Comparison of ENCODE assay signal across 13 cellular contexts in genomic region chrX:153779891-153780677, GRCh38. TPM values are rescaled to one million over a fixed set of nuclear protein-coding genes. Genes with fewer than 3 reads are reported as not detected.
DNase-seq lines count a peak whose midpoint lies in the region; ATAC-seq and TF ChIP-seq lines count a peak whose summit lies in the region.
"Had no signal": no experiment of that assay in that cellular context is flagged by ENCODE, and none has a peak within 500 bp of the region (broad histone marks: within the 10 kb centered on the region; RNA-seq: fewer than 3 reads in every experiment).

No MANE protein-coding gene starts in this region.

- TF ChIP-seq EP300 in transverse colon (IDR thresholded peaks at IDR 0.05; ENCODE audit: low read depth), result no peak

- peaks cover 4 to 21% (median 11%) of the 10 kb centered on the region in 4 donors for H3K4me1 ChIP-seq in transverse colon

- TF ChIP-seq POLR2A in transverse colon (IDR thresholded peaks at IDR 0.05), result no peak

- in situ Hi-C loops in transverse colon (cut with MboI; ENCODE audit: low pct_ligation_motif_present in 1 of 4, low pct_unique_long_range_greater_than_20kb in 1 of 4, low sequenced_read_pairs in 3 of 4), result loop anchor here in 1 of 4 donors (25.0 kb wide), 1 partner anchor 157 kb away; the partner anchor contains the start of genes ARHGAP4, NAA10 and RENBP

- peak overlapping the region; percentile 16 for H3K27ac ChIP-seq in angular gyrus (ENCODE audit: low read depth, low read length)
- H3K27ac ChIP-seq in transverse colon, result peak overlapping the region; percentile 64 to 80 (median 79)

- ATAC-seq in Right ventricle myocardium superior (ENCODE audit: poor library complexity), result peak; percentile 3
- no peak for ATAC-seq in left cardiac atrium
- no peak for ATAC-seq in GM21717 (IDR thresholded peaks at IDR 0.05; ENCODE audit: unreplicated experiment)
- ATAC-seq in GM18502 (IDR thresholded peaks at IDR 0.05; ENCODE audit: poor library complexity, unreplicated experiment), result no peak

- peaks cover 3% of the 10 kb centered on the region for H3K27me3 ChIP-seq in transverse colon

- no peak overlapping the region for H3K4me3 ChIP-seq in transverse colon

- intact Hi-C loops in Right ventricle myocardium superior (cut with DNase I) (no loop called here), left cardiac atrium (cut with DNase I) (no loop called here), transverse colon (cut with DNase I; ENCODE audit: low total_unique reads) (no loop called here)

- DNase-seq in Right ventricle myocardium superior, result no peak
- DNase-seq in left cardiac atrium, result no peak
- DNase-seq in myocyte (ENCODE audit: low read depth), result peak; percentile 57
- DNase-seq in transverse colon, result no peak
- no peak for DNase-seq in anterior cingulate cortex (lab: John Stamatoyannopoulos, UW)
- DNase-seq: activated CD4-positive, alpha-beta T cell treated with anti-CD3 and anti-CD28 coated beads, Interleukin-2, amount 50 U/mL, for 1 hour; occipital lobe; stimulated activated CD8-positive, alpha-beta memory T cell treated with anti-CD3 and anti-CD28 coated beads, Interleukin-4, amount 100 ng/mL, for 48 hours; T-cell had no signal

- 73% methylated on average over 15 of the region's 18 CpGs; no CpG with 5 or more reads in 1 of the 2 donors for WGBS in transverse colon (ENCODE audit: low coverage in 1 of 2), 2 donors

- TF ChIP-seq CTCF in transverse colon (IDR thresholded peaks at IDR 0.05), result no peak

- H3K9me3 ChIP-seq in transverse colon, result no peaks in the 10 kb centered on the region

- no peaks in the 10 kb centered on the region for H3K36me3 ChIP-seq in transverse colon

RNA-seq across cellular contexts. Expression of gene SRPK3, which starts 0.8 kb away (rescaled TPM):
- total RNA-seq in Right ventricle myocardium superior (38.0 TPM), left cardiac atrium (10 to 100 TPM; 24.1 to 25.8 TPM), myocyte (252 and 340 TPM in 2 replicates), transverse colon (1 to 10 TPM in 2 of 4 donors, under 1 TPM in 2; 0.64 to 3.8 (median 1.3) TPM)
- 62.2 TPM for polyA plus RNA-seq in myocyte (2012)
- total RNA-seq: T-cell had no signal
- polyA plus RNA-seq: liver had no signal

RNA-seq across cellular contexts. Expression of gene IDH3G, which starts 14.1 kb away (rescaled TPM):
- total RNA-seq in Right ventricle myocardium superior (76.9 TPM), left cardiac atrium (10 to 100 TPM; 56.4 to 68.4 TPM), myocyte (92.7 and 104 TPM in 2 replicates), transverse colon (100 to 1,000 TPM in 2 of 4 donors, 10 to 100 TPM in 2; 77.5 to 203 (median 117) TPM)
- 82.1 TPM for polyA plus RNA-seq in myocyte (2012)

RNA-seq across cellular contexts. Expression of gene SSR4, which starts 14.4 kb away (rescaled TPM):
- total RNA-seq in Right ventricle myocardium superior (129 TPM), left cardiac atrium (100 to 1,000 TPM; 180 to 183 TPM), myocyte (155 and 228 TPM in 2 replicates), transverse colon (100 to 1,000 TPM in 2 of 4 donors, 10 to 100 TPM in 2; 16.1 to 165 (median 95.8) TPM)
- 408 TPM for polyA plus RNA-seq in myocyte (2012)

RNA-seq across cellular contexts. Expression of gene PLXNB3, which starts 16.0 kb away (rescaled TPM):
- total RNA-seq in Right ventricle myocardium superior (1.5 TPM), left cardiac atrium (1 to 10 TPM; 5.9 to 7.1 TPM), myocyte (5.1 and 11.9 TPM in 2 replicates), transverse colon (10 to 100 TPM in 2 of 4 donors, 1 to 10 TPM in 2; 3.1 to 46.2 (median 24.7) TPM)
- polyA plus RNA-seq in myocyte (2012), result 13.8 TPM

RNA-seq across cellular contexts. Expression of gene PDZD4, which starts 50.3 kb away (rescaled TPM):
- total RNA-seq in Right ventricle myocardium superior (2.6 TPM), left cardiac atrium (1 to 10 TPM; 4.0 to 4.3 TPM), myocyte (0.47 and 1.4 TPM in 2 replicates), transverse colon (1 to 10 TPM; 2.0 to 6.6 (median 4.2) TPM)
- 1.7 TPM for polyA plus RNA-seq in myocyte (2012)
